ENCODE assay signal across 1 cellular context in genomic region chr17:78977992-78978973, GRCh38.
TF ChIP-seq lines count a peak whose summit lies in the region.

No MANE protein-coding gene starts in this region.

TF ChIP-seq in GM23338, 12 proteins besides CTCF, POLR2A, EP300 and RAD21:
- no peak for TF ChIP-seq ZNF462 (CRISPR knock-in tag; IDR thresholded peaks at IDR 0.05)
- no peak for TF ChIP-seq POLR2AphosphoS5 (IDR thresholded peaks at IDR 0.05; ENCODE audit: low read depth)
- TF ChIP-seq EZH2 (IDR thresholded peaks at IDR 0.05; ENCODE audit: low read depth, unreplicated experiment), result no peak
- TF ChIP-seq CREB1 (CRISPR knock-in tag; IDR thresholded peaks at IDR 0.05; ENCODE audit: low read depth), result no peak
- TF ChIP-seq ETS1 (IDR thresholded peaks at IDR 0.05), result no peak
- no peak for TF ChIP-seq ZNF114 (CRISPR knock-in tag; IDR thresholded peaks at IDR 0.05)
- no peak for TF ChIP-seq ZNF331 (CRISPR knock-in tag; IDR thresholded peaks at IDR 0.05; ENCODE audit: low read depth)
- no peak for TF ChIP-seq REST (IDR thresholded peaks at IDR 0.05; ENCODE audit: unreplicated experiment)
- no peak for TF ChIP-seq EZH2phosphoT487 (IDR thresholded peaks at IDR 0.05; ENCODE audit: unreplicated experiment)
- no peak for TF ChIP-seq STAT1 (IDR thresholded peaks at IDR 0.05; ENCODE audit: unreplicated experiment)
- TF ChIP-seq NANOG (IDR thresholded peaks at IDR 0.05; ENCODE audit: borderline replicate concordance), result no peak
